Comparison of ENCODE assay signal across 15 cellular contexts in genomic region chr20:41436679-41437078, GRCh38.
DNase-seq lines count a peak whose midpoint lies in the region; ATAC-seq, FAIRE-seq and TF ChIP-seq lines count a peak whose summit lies in the region.
"Had no signal": no experiment of that assay in that cellular context is flagged by ENCODE, and none has a peak within 500 bp of the region (broad histone marks: within the 10 kb centered on the region; RNA-seq: fewer than 3 reads in every experiment).

No MANE protein-coding gene starts in this region.

- no peaks in the 10 kb centered on the region for H3K9me3 ChIP-seq in upper lobe of right lung
- no peaks in the 10 kb centered on the region for H3K9me3 ChIP-seq in aorta (ENCODE audit: control insufficient read depth, low read length)
- H3K9me3 ChIP-seq: HAP-1, mucosa of descending colon had no signal

- no peaks in the 10 kb centered on the region for H3K27me3 Mint-ChIP-seq in natural killer cell treated with Interleukin-12 subunit alpha and Interleukin-12 subunit beta and Interleukin-15 and Interleukin-18, amount 100 ng/mL, for 72 hours
- H3K27me3 Mint-ChIP-seq in natural killer cell (ENCODE audit: low read depth in 2 of 2) (no peaks in the 10 kb centered on the region), chondrocyte (ENCODE audit: low read depth) (no peaks in the 10 kb centered on the region)

- DNase-seq in natural killer cell treated with Interleukin-12 subunit alpha and Interleukin-12 subunit beta and Interleukin-15 and Interleukin-18, amount 100 ng/mL, for 72 hours (ENCODE audit: low spot score), result no peak
- no peak for DNase-seq in natural killer cell
- peak; percentile 91 for DNase-seq in RCC 7860 (ENCODE audit: low spot score)
- no peak for DNase-seq in chondrocyte (ENCODE audit: low spot score)
- DNase-seq in upper lobe of right lung, result no peak
- no peak for DNase-seq in midbrain (lab: John Stamatoyannopoulos, UW)
- DNase-seq in aorta, result no peak
- DNase-seq: effector memory CD4-positive, alpha-beta T cell; mucosa of descending colon; NCI-H1105; T-helper 9 cell had no signal

- peaks cover 61% of the 10 kb centered on the region for H3K36me3 ChIP-seq in upper lobe of right lung
- peaks cover 7 to 15% of the 10 kb centered on the region in 2 donors for H3K36me3 ChIP-seq in aorta (ENCODE audit: control insufficient read depth in 1 of 2, insufficient read depth in 2 of 2, low read length in 1 of 2)

- H3K27me3 ChIP-seq in upper lobe of right lung (no peaks in the 10 kb centered on the region), aorta (ENCODE audit: control insufficient read depth in 1 of 2, insufficient read depth in 2 of 2, low read length in 1 of 2) (no peaks in the 10 kb centered on the region)

- peaks cover 26 to 47% of the 10 kb centered on the region in 2 donors for H3K4me1 Mint-ChIP-seq in natural killer cell treated with Interleukin-12 subunit alpha and Interleukin-12 subunit beta and Interleukin-15 and Interleukin-18, amount 100 ng/mL, for 72 hours (ENCODE audit: low read depth in 2 of 2)
- H3K4me1 Mint-ChIP-seq in natural killer cell (peaks cover 6 to 19% of the 10 kb centered on the region in 2 donors), chondrocyte (ENCODE audit: low read depth) (no peaks in the 10 kb centered on the region)

- peak overlapping the region; percentile 73 for H3K4me3 Mint-ChIP-seq in natural killer cell treated with Interleukin-12 subunit alpha and Interleukin-12 subunit beta and Interleukin-15 and Interleukin-18, amount 100 ng/mL, for 72 hours
- no peak overlapping the region for H3K4me3 Mint-ChIP-seq in natural killer cell
- H3K4me3 Mint-ChIP-seq in chondrocyte (ENCODE audit: unreplicated experiment), result no peak overlapping the region

- intact Hi-C loops in natural killer cell (cut with micrococcal nuclease), result no loop called here
- intact Hi-C loops in upper lobe of right lung (cut with DNase I), result no loop called here
- intact Hi-C loops in aorta (cut with DNase I), result no loop called here

- 92 to 94% methylated on average over 4 of the region's 4 CpGs for WGBS in aorta, 2 donors

- no peak overlapping the region for H3K27ac ChIP-seq in upper lobe of right lung
- no peak overlapping the region for H3K27ac ChIP-seq in aorta (ENCODE audit: low read depth in 1 of 2, low read length in 2 of 2)
- H3K27ac ChIP-seq: C4-2B had no signal

- H3K4me1 ChIP-seq in upper lobe of right lung (no peaks in the 10 kb centered on the region), aorta (ENCODE audit: control insufficient read depth in 1 of 2, insufficient read depth in 2 of 2, low read length in 2 of 2) (no peaks in the 10 kb centered on the region)
- H3K4me1 ChIP-seq: HAP-1 had no signal

- H3K36me3 Mint-ChIP-seq in natural killer cell treated with Interleukin-12 subunit alpha and Interleukin-12 subunit beta and Interleukin-15 and Interleukin-18, amount 100 ng/mL, for 72 hours, result peaks cover 36% of the 10 kb centered on the region
- H3K36me3 Mint-ChIP-seq in natural killer cell (peaks cover 45% of the 10 kb centered on the region), chondrocyte (ENCODE audit: low read depth) (peaks cover 53% of the 10 kb centered on the region)

- FAIRE-seq in RCC 7860 (lab: Jason Lieb, UNC), result peak; percentile 78
- FAIRE-seq: GM19239 had no signal

- peak; percentile 73 to 85 for ATAC-seq in natural killer cell treated with Interleukin-12 subunit alpha and Interleukin-12 subunit beta and Interleukin-15 and Interleukin-18, amount 100 ng/mL, for 72 hours
- ATAC-seq in natural killer cell, result no peak
- peak; percentile 43 for ATAC-seq in upper lobe of right lung
- ATAC-seq in aorta (ENCODE audit: low FRiP score), result no peak
- no peak for ATAC-seq in HG02840 (IDR thresholded peaks at IDR 0.05; ENCODE audit: low FRiP score, unreplicated experiment)
- ATAC-seq: mucosa of descending colon had no signal

- H3K4me3 ChIP-seq in upper lobe of right lung, result no peak overlapping the region
- H3K4me3 ChIP-seq in aorta (ENCODE audit: low read length in 2 of 2), result no peak overlapping the region
- H3K4me3 ChIP-seq: HAP-1, mucosa of descending colon had no signal

- peak overlapping the region; percentile 68 to 71 for H3K27ac Mint-ChIP-seq in natural killer cell treated with Interleukin-12 subunit alpha and Interleukin-12 subunit beta and Interleukin-15 and Interleukin-18, amount 100 ng/mL, for 72 hours
- H3K27ac Mint-ChIP-seq in natural killer cell (no peak overlapping the region), chondrocyte (ENCODE audit: unreplicated experiment) (peak overlapping the region; percentile 1)

- H3K9me3 Mint-ChIP-seq in natural killer cell treated with Interleukin-12 subunit alpha and Interleukin-12 subunit beta and Interleukin-15 and Interleukin-18, amount 100 ng/mL, for 72 hours, result no peaks in the 10 kb centered on the region
- no peaks in the 10 kb centered on the region for H3K9me3 Mint-ChIP-seq in natural killer cell
- H3K9me3 Mint-ChIP-seq in chondrocyte (ENCODE audit: low read depth), result no peaks in the 10 kb centered on the region

- no peak for TF ChIP-seq CTCF in natural killer cell (IDR thresholded peaks at IDR 0.05)
- TF ChIP-seq CTCF in chondrocyte (IDR thresholded peaks at IDR 0.05), result no peak
- TF ChIP-seq CTCF in upper lobe of right lung (IDR thresholded peaks at IDR 0.05), result no peak

Comparison
In these comparisons a context has a peak if more than half of its experiments do, and no peak if none do; other contexts are left out.
1. ATAC-seq: peak in natural killer cell treated with Interleukin-12 subunit alpha and Interleukin-12 subunit beta and Interleukin-15 and Interleukin-18, amount 100 ng/mL, for 72 hours (2 of 2) and upper lobe of right lung (single experiment); none in natural killer cell (0 of 3), aorta (single experiment) and HG02840 (single experiment).
2. H3K27ac Mint-ChIP-seq: peak in natural killer cell treated with Interleukin-12 subunit alpha and Interleukin-12 subunit beta and Interleukin-15 and Interleukin-18, amount 100 ng/mL, for 72 hours (2 of 2) and chondrocyte (single experiment); none in natural killer cell (0 of 2).